In genomic region chr5:59152701-59153245, GRCh38 we compare ENCODE assay signal across 16 cellular contexts.
DNase-seq lines count a peak whose midpoint lies in the region; ATAC-seq and TF ChIP-seq lines count a peak whose summit lies in the region.
"Had no signal": no experiment of that assay in that cellular context is flagged by ENCODE, and none has a peak within 500 bp of the region (broad histone marks: within the 10 kb centered on the region; RNA-seq: fewer than 3 reads in every experiment).

No MANE protein-coding gene starts in this region.

- H3K36me3 ChIP-seq in transverse colon = no peaks in the 10 kb centered on the region
- H3K36me3 ChIP-seq: colonic mucosa, left lung, tibial artery had no signal

- POLR2A ChIA-PET in GM10248 (lab: Yijun Ruan, JAX) = no interaction called here

- TF ChIP-seq CTCF in mesothelial cell of epicardium (IDR thresholded peaks at IDR 0.05; ENCODE audit: unreplicated experiment) (no peak), GM10248 (IDR thresholded peaks at IDR 0.05; ENCODE audit: control extremely low read depth, extremely low read depth, low read depth, missing control alignments) (no peak), transverse colon (IDR thresholded peaks at IDR 0.05) (no peak)

- H3K36me3 Mint-ChIP-seq in mesothelial cell of epicardium = peaks cover 4% of the 10 kb centered on the region

- H3K27ac Mint-ChIP-seq in mesothelial cell of epicardium = peak overlapping the region; percentile 4

- CTCF ChIA-PET in GM10248 (lab: Yijun Ruan, JAX) = no interaction called here

- H3K9me3 ChIP-seq in transverse colon = no peaks in the 10 kb centered on the region
- H3K9me3 ChIP-seq: colonic mucosa, left lung, tibial artery had no signal

- peak; percentile 55 for ATAC-seq in GM18868 (IDR thresholded peaks at IDR 0.05; ENCODE audit: unreplicated experiment)
- ATAC-seq in GM21825 (IDR thresholded peaks at IDR 0.05; ENCODE audit: unreplicated experiment) = peak; percentile 55
- ATAC-seq: left lung had no signal

- no peak overlapping the region for H3K4me3 Mint-ChIP-seq in mesothelial cell of epicardium

- H3K4me3 ChIP-seq in transverse colon = no peak overlapping the region
- H3K4me3 ChIP-seq: colonic mucosa, left lung, tibial artery had no signal

- WGBS in transverse colon (ENCODE audit: low coverage in 1 of 2), 2 donors = 75 to 86% methylated on average over 2 of the region's 2 CpGs

- H3K27me3 Mint-ChIP-seq in mesothelial cell of epicardium (ENCODE audit: low read depth) = no peaks in the 10 kb centered on the region

- in situ Hi-C loops in transverse colon (cut with MboI; ENCODE audit: low pct_ligation_motif_present in 1 of 4, low pct_unique_long_range_greater_than_20kb in 1 of 4, low sequenced_read_pairs in 3 of 4) = loop anchor here in 1 of 4 donors (25.0 kb wide), 1 partner anchor 115 kb away; no protein-coding TSS in a partner anchor

- H3K27me3 ChIP-seq in transverse colon = no peaks in the 10 kb centered on the region
- H3K27me3 ChIP-seq: colonic mucosa, left lung, tibial artery had no signal

- intact Hi-C loops in transverse colon (cut with DNase I; ENCODE audit: low total_unique reads) = no loop called here

- DNase-seq in SHP77 (lab: John Stamatoyannopoulos, UW) (peak; percentile 21 to 35), mesothelial cell of epicardium (ENCODE audit: low spot score in 2 of 2, unreplicated experiment in 2 of 2) (no peak), NCI-H2171 (lab: John Stamatoyannopoulos, UW) (no peak), GM10248 (ENCODE audit: extremely low spot score) (no peak), transverse colon (no peak), activated gamma-delta T cell (lab: John Stamatoyannopoulos, UW) (no peak)
- DNase-seq: Caco-2; colonic mucosa; foreskin fibroblast; left lung; NCI-H1048; NK-92 treated with Interleukin-12 subunit alpha and Interleukin-12 subunit beta, amount 100 ng/mL, for 24 hours; posterior cingulate gyrus; tibial artery had no signal

- H3K4me1 Mint-ChIP-seq in mesothelial cell of epicardium = peaks cover 6% of the 10 kb centered on the region

- H3K27ac ChIP-seq in transverse colon = no peak overlapping the region
- H3K27ac ChIP-seq: colonic mucosa, left lung, tibial artery had no signal

- H3K4me1 ChIP-seq in transverse colon = peaks cover 0 to 16% (median 2%) of the 10 kb centered on the region in 4 donors
- H3K4me1 ChIP-seq: colonic mucosa, left lung had no signal

- TF ChIP-seq EP300 in transverse colon (IDR thresholded peaks at IDR 0.05; ENCODE audit: low read depth) = no peak

- H3K9me3 Mint-ChIP-seq in mesothelial cell of epicardium = peaks cover 2% of the 10 kb centered on the region

- no peak for TF ChIP-seq POLR2A in transverse colon (IDR thresholded peaks at IDR 0.05)

Comparison
In these comparisons a context has a peak if more than half of its experiments do, and no peak if none do; other contexts are left out.
1. DNase-seq: peak in SHP77 (2 of 2); none in mesothelial cell of epicardium (0 of 2), NCI-H2171 (single experiment), GM10248 (single experiment), transverse colon (single experiment) and activated gamma-delta T cell (single experiment).